In the genomic region with DNA sequence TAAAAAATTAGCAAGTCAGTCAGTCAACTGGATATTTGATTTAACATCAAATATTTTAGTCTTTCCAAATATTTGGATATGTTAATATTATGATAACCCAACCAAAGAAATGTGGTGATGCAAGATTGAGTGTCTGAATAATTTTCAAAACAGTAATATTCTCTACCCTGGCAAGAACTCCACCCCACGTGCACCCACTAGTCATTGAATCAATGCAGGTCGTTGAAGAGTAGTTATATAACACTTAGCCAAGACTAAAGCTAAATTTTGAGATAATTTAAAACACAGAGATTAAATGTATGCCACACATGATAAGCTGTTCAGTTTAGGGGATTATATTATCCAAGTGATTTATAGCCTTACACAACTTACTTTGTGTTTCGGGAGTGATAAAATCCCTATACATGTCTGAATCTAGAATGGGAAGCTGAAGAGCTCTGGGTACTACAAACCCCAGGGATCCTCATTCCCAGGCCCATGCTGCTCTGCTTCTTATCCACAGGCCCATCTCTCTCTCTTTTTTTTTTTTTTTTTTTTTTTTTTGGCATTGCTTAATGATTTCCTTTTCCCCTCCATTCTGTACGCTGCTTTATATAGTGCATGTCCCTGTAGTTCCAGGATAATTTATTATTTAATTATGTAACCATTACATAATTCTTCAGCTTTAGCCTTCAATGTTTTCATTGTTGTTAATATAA, we compare ENCODE assay signal across 17 cellular contexts.
DNase-seq lines count a peak whose midpoint lies in the region; ATAC-seq and TF ChIP-seq lines count a peak whose summit lies in the region.
"Had no signal": no experiment of that assay in that cellular context is flagged by ENCODE, and none has a peak within 500 bp of the region (broad histone marks: within the 10 kb centered on the region; RNA-seq: fewer than 3 reads in every experiment).

No MANE protein-coding gene starts in this region.

- peak; percentile 72 for DNase-seq in HCEC 1CT
- DNase-seq in cardiac fibroblast (ENCODE audit: low read depth in 2 of 2), result peak; percentile 35 to 83
- peak; percentile 72 for DNase-seq in fibroblast of villous mesenchyme (ENCODE audit: low read depth)
- DNase-seq in stromal cell of bone marrow (ENCODE audit: low read depth), result peak; percentile 84
- DNase-seq in SW 1271 (lab: John Stamatoyannopoulos, UW), result no peak
- DNase-seq in ecto neural progenitor cell (ENCODE audit: low spot score), result no peak
- DNase-seq: DMS 273 treated with DMSO at 0.1 percent for 48 hours; HFFc6; KBM-7; NCI-H1092; NCI-H1694; NCI-H2107; NCI-H226; NCI-H526; NK-92 treated with Interleukin-12 subunit alpha and Interleukin-12 subunit beta, amount 100 ng/mL, for 24 hours had no signal

- H3K4me3 ChIP-seq in cardiac fibroblast (replicated peaks in 1 of 2; ENCODE audit: low read depth in 2 of 2, low read length in 2 of 2) (no peak overlapping the region), fibroblast of villous mesenchyme (ENCODE audit: low read depth, low read length) (no peak overlapping the region)
- H3K4me3 ChIP-seq: BLaER1 treated with 17β-estradiol and CSF1 and Interleukin-3, amounts not matched to agents 10 nM and 100 nM had no signal

- ATAC-seq in activated T-helper 17 cell treated with anti-CD3 and anti-CD28 coated beads, Interleukin-2, amount 50 U/mL, for 72 hours (replicated peaks), result no peak

- no peaks in the 10 kb centered on the region for H3K36me3 Mint-ChIP-seq in activated T-helper 17 cell treated with anti-CD3 and anti-CD28 coated beads, Interleukin-2, amount 50 U/mL, for 72 hours (ENCODE audit: low read depth)

- H3K4me3 Mint-ChIP-seq in activated T-helper 17 cell treated with anti-CD3 and anti-CD28 coated beads, Interleukin-2, amount 50 U/mL, for 72 hours, result no peak overlapping the region
- H3K4me3 Mint-ChIP-seq: HFFc6 had no signal

- no peak overlapping the region for H3K27ac Mint-ChIP-seq in activated T-helper 17 cell treated with anti-CD3 and anti-CD28 coated beads, Interleukin-2, amount 50 U/mL, for 72 hours
- H3K27ac Mint-ChIP-seq: HFFc6 had no signal

- H3K27me3 Mint-ChIP-seq in activated T-helper 17 cell treated with anti-CD3 and anti-CD28 coated beads, Interleukin-2, amount 50 U/mL, for 72 hours, result peaks cover 5% of the 10 kb centered on the region

- TF ChIP-seq CTCF in cardiac fibroblast (IDR thresholded peaks at IDR 0.05; ENCODE audit: low read depth, low read length) (no peak), fibroblast of villous mesenchyme (IDR thresholded peaks at IDR 0.05; ENCODE audit: insufficient read depth, low read depth, low read length) (no peak)

- no peaks in the 10 kb centered on the region for H3K4me1 Mint-ChIP-seq in activated T-helper 17 cell treated with anti-CD3 and anti-CD28 coated beads, Interleukin-2, amount 50 U/mL, for 72 hours

- H3K9me3 Mint-ChIP-seq in activated T-helper 17 cell treated with anti-CD3 and anti-CD28 coated beads, Interleukin-2, amount 50 U/mL, for 72 hours, result peaks cover 5% of the 10 kb centered on the region
- H3K9me3 Mint-ChIP-seq: HFFc6 had no signal

Comparison
In these comparisons a context has a peak if more than half of its experiments do, and no peak if none do; other contexts are left out.
1. DNase-seq: peak in HCEC 1CT (single experiment), cardiac fibroblast (2 of 2), fibroblast of villous mesenchyme (single experiment) and stromal cell of bone marrow (single experiment); none in SW 1271 (0 of 2) and ecto neural progenitor cell (single experiment).